In genomic region chr4:88244821-88245579, GRCh38 we compare ENCODE assay signal across 8 cellular contexts. TPM values are rescaled to one million over a fixed set of nuclear protein-coding genes. Genes with fewer than 3 reads are reported as not detected.
DNase-seq lines count a peak whose midpoint lies in the region; ATAC-seq, FAIRE-seq and TF ChIP-seq lines count a peak whose summit lies in the region.

No MANE protein-coding gene starts in this region.

- H3K9me3 ChIP-seq in H1 (ENCODE audit: insufficient read depth in 2 of 2, low read depth in 1 of 2, low read length in 1 of 2) (no peaks in the 10 kb centered on the region; a peak in 1 of 4 replicates), testis (no peaks in the 10 kb centered on the region), uterus (no peaks in the 10 kb centered on the region)

- no peak overlapping the region for H3K14ac ChIP-seq in H1 (ENCODE audit: insufficient read length)

- peaks cover 3% of the 10 kb centered on the region; the same call in 1 of the 2 replicates for H3K9me3 Mint-ChIP-seq in WTC11

- POLR2A ChIA-PET in WTC11 (lab: Charles Lee), result interaction anchor here (1.2 kb wide), 1 partner anchor 39 kb away, joined by 3 read pairs; the partner anchor contains the start of gene PPM1K
- POLR2A ChIA-PET in H1 (lab: Charles Lee; ENCODE audit: partially characterized antibody), result interaction anchor here (1.7 kb wide), 1 partner anchor 13 kb away, joined by 3 read pairs; no protein-coding TSS in a partner anchor

- no peak overlapping the region for H3K4me2 ChIP-seq in H1 (ENCODE audit: insufficient read depth in 1 of 2, low read depth in 2 of 2, low read length in 2 of 2)

- H3K56ac ChIP-seq in H1 (replicated peaks; ENCODE audit: insufficient read length, low read depth, low read length), result no peak overlapping the region

- H2AK5ac ChIP-seq in H1 (ENCODE audit: low read depth, low read length), result no peak overlapping the region

- TF ChIP-seq CTCF in WTC11 (IDR thresholded peaks at IDR 0.05) (no peak), H1 (IDR thresholded peaks at IDR 0.05; ENCODE audit: control extremely low read depth in 1 of 3, insufficient read depth in 1 of 3, low read depth in 1 of 3, low read length in 3 of 3) (no peak), testis (IDR thresholded peaks at IDR 0.05) (no peak), uterus (IDR thresholded peaks at IDR 0.05) (no peak)

- no peaks in the 10 kb centered on the region for H3K27me3 Mint-ChIP-seq in WTC11 (ENCODE audit: low read depth)

- peak overlapping the region; percentile 96 for H2AFZ ChIP-seq in H1 (ENCODE audit: low read length)

- TF ChIP-seq POLR2A in H1 (IDR thresholded peaks at IDR 0.05; ENCODE audit: control extremely low read depth in 1 of 2, low read depth in 2 of 2, low read length in 2 of 2) (no peak), testis (IDR thresholded peaks at IDR 0.05) (no peak), uterus (IDR thresholded peaks at IDR 0.05) (no peak)

- H3K36me3 ChIP-seq in H1 (ENCODE audit: control insufficient read depth in 2 of 4, insufficient read depth in 4 of 4, low read length in 3 of 4) (no peaks in the 10 kb centered on the region), testis (ENCODE audit: low read depth, missing control alignments) (no peaks in the 10 kb centered on the region), uterus (no peaks in the 10 kb centered on the region)

- peak; percentile 7 to 14 for DNase-seq in activated CD4-positive, alpha-beta T cell treated with anti-CD3 and anti-CD28 coated beads for 4 hours
- no peak for DNase-seq in activated CD4-positive, alpha-beta T cell treated with anti-CD3 and anti-CD28 coated beads for 1 hour
- DNase-seq in WTC11 (ENCODE audit: low spot score) (no peak), H1 (ENCODE audit: low read depth in 1 of 2, low spot score in 2 of 2) (peak in 1 of 2 experiments; percentile 42), testis (no peak), retina (no peak), uterus (no peak), ecto neural progenitor cell (ENCODE audit: low spot score) (no peak)

- 0 out of 2 replicates have a peak overlapping the region, but pooled peaks have one; percentile 46 for H2BK15ac ChIP-seq in H1 (ENCODE audit: low read length)

- H3K4me3 Mint-ChIP-seq in WTC11, result no peak overlapping the region

- no peak for TF ChIP-seq RAD21 in H1 (IDR thresholded peaks at IDR 0.05 in 1 of 2, conservative IDR thresholded peaks at IDR 0.05 in 1 of 2; ENCODE audit: low read depth in 2 of 2, low read length in 2 of 2)

- H3K4me3 ChIP-seq in H1 (ENCODE audit: extremely low read depth in 1 of 4, insufficient read depth in 2 of 4, low read depth in 3 of 4, low read length in 4 of 4) (no peak overlapping the region), testis (peak overlapping the region; percentile 32 to 36), uterus (no peak overlapping the region)

- FAIRE-seq in H1 (lab: Jason Lieb, UNC), result no peak

- H3K27ac ChIP-seq in H1 (ENCODE audit: low read depth, low read length), result no peak overlapping the region
- no peak overlapping the region for H3K27ac ChIP-seq in testis
- no peak overlapping the region for H3K27ac ChIP-seq in uterus

- peak overlapping the region; percentile 30 for H4K91ac ChIP-seq in H1 (replicated peaks; ENCODE audit: insufficient read length, low read length)

- no peak overlapping the region for H3K9ac ChIP-seq in H1 (replicated peaks in 1 of 4; ENCODE audit: extremely low read depth in 1 of 4, low read depth in 3 of 4, low read length in 3 of 4)

- TF ChIP-seq EP300 in H1 (IDR thresholded peaks at IDR 0.05; ENCODE audit: borderline replicate concordance in 1 of 2, low read depth in 2 of 2, low read length in 2 of 2), result no peak

- no peaks in the 10 kb centered on the region for H3K27me3 ChIP-seq in H1 (replicated peaks in 1 of 4; ENCODE audit: control insufficient read depth in 3 of 4, extremely low read depth in 1 of 4, insufficient read depth in 3 of 4, low read length in 3 of 4)
- H3K27me3 ChIP-seq in testis, result no peaks in the 10 kb centered on the region
- H3K27me3 ChIP-seq in uterus, result no peaks in the 10 kb centered on the region

- no peaks in the 10 kb centered on the region for H3K79me2 ChIP-seq in H1 (ENCODE audit: control insufficient read depth in 1 of 2, insufficient read depth in 2 of 2, low read length in 2 of 2)

- no peak overlapping the region for H4K5ac ChIP-seq in H1 (ENCODE audit: insufficient read length, low read depth, low read length)

- ATAC-seq in WTC11, result peak; percentile 66

- WGBS in H1 (ENCODE audit: extremely low coverage in 1 of 2, insufficient coverage in 1 of 2, insufficient read length in 1 of 2, insufficient replicate concordance in 2 of 2, low coverage in 1 of 2, low lambda C conversion rate in 2 of 2, missing lambda C conversion rate in 1 of 2), 2 experiments, result 84% methylated on average over 13 of the region's 17 CpGs; no CpG with 5 or more reads in 1 of the 2 experiments
- 62% methylated on average over 17 of the region's 17 CpGs; no CpG with 5 or more reads in 1 of the 2 donors for WGBS in testis, 2 donors

- no peaks in the 10 kb centered on the region for H3K23me2 ChIP-seq in H1 (ENCODE audit: low read depth, low read length)

- H3K79me1 ChIP-seq in H1 (ENCODE audit: low read depth, low read length), result no peaks in the 10 kb centered on the region

- H3K18ac ChIP-seq in H1 (ENCODE audit: extremely low read depth, low read length), result no peak overlapping the region

- H3K27ac Mint-ChIP-seq in WTC11, result no peak overlapping the region

- 0 out of 2 replicates have a peak, but pooled peaks cover 3% of the 10 kb centered on the region for H3K4me1 Mint-ChIP-seq in WTC11

- CTCF ChIA-PET in WTC11 (lab: Charles Lee) (interaction anchor here (0.6 to 1.6 kb wide), 5 partner anchors 26 to 271 kb away, joined by 3 to 6 read pairs (median 5); partner anchors contain the start of gene HERC5), H1 (lab: Charles Lee; ENCODE audit: partially characterized antibody) (interaction anchor here (0.6 to 1.6 kb wide), 6 partner anchors 11 to 1476 kb away, joined by 3 to 6 read pairs (median 3); no protein-coding TSS in a partner anchor)

- H2BK20ac ChIP-seq in H1 (ENCODE audit: low read length), result no peak overlapping the region

- no peak overlapping the region for H2BK120ac ChIP-seq in H1 (replicated peaks; ENCODE audit: low read depth, low read length)

- no peak overlapping the region for H4K8ac ChIP-seq in H1 (ENCODE audit: extremely low read depth, insufficient read depth, low read length)

- no peak overlapping the region for H3K23ac ChIP-seq in H1 (ENCODE audit: insufficient read length)

- peaks cover 3% of the 10 kb centered on the region; the same call in 1 of the 2 replicates for H3K36me3 Mint-ChIP-seq in WTC11

- peak overlapping the region; percentile 52; the same call in 1 of the 2 replicates for H2BK5ac ChIP-seq in H1 (ENCODE audit: low read depth, low read length)

- H4K20me1 ChIP-seq in H1 (replicated peaks in 1 of 2; ENCODE audit: control insufficient read depth in 1 of 2, insufficient read depth in 2 of 2, low read length in 2 of 2), result no peaks in the 10 kb centered on the region

- no peaks in the 10 kb centered on the region; a peak in 1 of 7 replicates for H3K4me1 ChIP-seq in H1 (replicated peaks in 1 of 4; ENCODE audit: control insufficient read depth in 3 of 4, insufficient read depth in 4 of 4, low read length in 3 of 4)
- no peaks in the 10 kb centered on the region for H3K4me1 ChIP-seq in testis
- no peaks in the 10 kb centered on the region for H3K4me1 ChIP-seq in uterus

- 0 out of 2 replicates have a peak overlapping the region, but pooled peaks have one; percentile 33 for H2BK12ac ChIP-seq in H1 (ENCODE audit: low read depth, low read length)

- no peak overlapping the region for H3K4ac ChIP-seq in H1 (replicated peaks; ENCODE audit: insufficient read length, low read depth, low read length)

- intact Hi-C loops in testis (cut with DNase I; ENCODE audit: low total_unique reads) (no loop called here), uterus (cut with DNase I; ENCODE audit: low total_unique reads) (no loop called here)

TF ChIP-seq in WTC11, 78 proteins besides CTCF, POLR2A, EP300 and RAD21:
- TF ChIP-seq USF2 (CRISPR knock-in tag; IDR thresholded peaks at IDR 0.05) (0 out of 2 replicates have a peak, but pooled peaks have one; percentile 28), FOXJ3 (CRISPR knock-in tag; IDR thresholded peaks at IDR 0.05; ENCODE audit: borderline replicate concordance) (no peak)

TF ChIP-seq in H1, 55 proteins besides CTCF, POLR2A, EP300 and RAD21:
- TF ChIP-seq CHD2 (IDR thresholded peaks at IDR 0.05; ENCODE audit: low read length) (no peak), RXRA (IDR thresholded peaks at IDR 0.05; ENCODE audit: insufficient read depth, low read depth, low read length) (no peak), BCL11A (IDR thresholded peaks at IDR 0.05; ENCODE audit: low read depth in 2 of 2, low read length in 2 of 2) (no peak), YY1 (IDR thresholded peaks at IDR 0.05; ENCODE audit: low read depth, low read length) (no peak), KDM5A (IDR thresholded peaks at IDR 0.05; ENCODE audit: low read length) (no peak), CREB1 (IDR thresholded peaks at IDR 0.05) (no peak)

RNA-seq across cellular contexts. Expression of gene PPM1K, which starts 39.4 kb away (rescaled TPM):
- total RNA-seq in WTC11 (2021) (13.4 to 17.0 TPM (median 14.1 TPM) in 3 replicates), testis (100 to 1,000 TPM in 1 of 2 donors, 10 to 100 TPM in 1; 76.5 to 104 TPM), uterus (100 to 1,000 TPM in 1 of 4 donors, 10 to 100 TPM in 3; 64.7 to 159 (median 83.0) TPM)
- 10.7 and 12.0 TPM in 2 replicates for total RNA-seq in H1 (2021; fragmentation: NEBNext Ultra II Directional; extraction: Animal tissue kit (Norgen Biotek cat#: 25700))
- polyA plus RNA-seq in H1 (2011; rRNA removed) (4.2 and 4.3 TPM in 2 replicates), testis (ENCODE audit: insufficient read depth, low read depth, low replicate concordance) (40.6 TPM)
- 5.5 TPM for polyA plus RNA-seq in H1 (2011; cell fraction: cytosol; rRNA removed)
- 8.9 TPM for polyA plus RNA-seq in H1 (2011; cell fraction: nucleus; rRNA removed)
- polyA plus RNA-seq in H1 (2012, experiment 1 of 2), result 4.9 to 8.0 TPM (median 6.2 TPM) in 4 replicates
- polyA plus RNA-seq in H1 (2012, experiment 2 of 2), result 0.49 TPM
- 5.5 TPM for polyA plus RNA-seq in H1 (2013, experiment 1 of 2)
- polyA plus RNA-seq in H1 (2013, experiment 2 of 2), result 4.8 TPM
- 12.8 and 29.7 TPM in 2 replicates for polyA minus RNA-seq in H1 (2011; rRNA and poly(A)+ RNA removed)
- polyA minus RNA-seq in H1 (2011; cell fraction: cytosol; rRNA and poly(A)+ RNA removed), result 9.1 TPM
- 19.3 TPM for polyA minus RNA-seq in H1 (2011; cell fraction: nucleus; rRNA and poly(A)+ RNA removed)

Comparison
In these comparisons a context has a peak if more than half of its experiments do, and no peak if none do; other contexts are left out.
1. DNase-seq: peak in activated CD4-positive, alpha-beta T cell treated with anti-CD3 and anti-CD28 coated beads for 4 hours (2 of 2); none in activated CD4-positive, alpha-beta T cell treated with anti-CD3 and anti-CD28 coated beads for 1 hour (single experiment), WTC11 (single experiment), testis (single experiment), retina (single experiment), uterus (0 of 2) and ecto neural progenitor cell (single experiment).
2. H3K4me3 ChIP-seq: peak in testis (2 of 2); none in H1 (0 of 4) and uterus (0 of 2).